ENCODE assay signal across 13 cellular contexts in the genomic region with DNA sequence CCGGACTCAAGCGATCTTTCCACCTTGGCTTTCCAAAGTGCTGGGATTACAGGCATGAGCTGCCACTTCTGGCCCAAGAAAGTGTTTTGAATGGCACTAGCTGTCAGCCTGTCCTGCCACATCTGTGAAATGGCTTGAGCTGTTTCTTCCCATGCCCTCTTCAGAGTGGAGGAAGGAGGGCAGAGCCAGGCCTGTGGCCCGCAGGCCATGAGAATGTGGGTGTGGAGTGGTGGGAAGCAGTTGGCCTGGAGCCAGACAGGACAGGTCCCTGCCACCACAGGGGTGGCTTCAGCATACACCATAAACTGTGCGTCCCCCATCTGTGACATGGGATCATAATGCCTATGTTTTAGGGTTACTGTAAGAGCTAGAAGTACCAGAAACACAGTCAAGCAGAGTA.
"Had no signal": no experiment of that assay in that cellular context is flagged by ENCODE, and none has a peak within 500 bp of the region (broad histone marks: within the 10 kb centered on the region; RNA-seq: fewer than 3 reads in every experiment).

No MANE protein-coding gene starts in this region.

- H3K36me3 ChIP-seq: pancreas, uterus had no signal

- H3K9me3 Mint-ChIP-seq: activated naive CD8-positive, alpha-beta T cell treated with anti-CD3 and anti-CD28 coated beads, Interleukin-2, amount 10 ng/mL, durations not matched to agents 7 days and 5 days; activated T-cell treated with anti-CD3 and anti-CD28 coated beads, Interleukin-2, amount 50 U/mL, for 24 hours; neural crest cell had no signal

- H3K27ac ChIP-seq: esophagus muscularis mucosa, pancreas, uterus, VCaP had no signal

- H3K4me1 ChIP-seq: uterus had no signal

- H3K4me3 Mint-ChIP-seq: neural crest cell had no signal

- H3K27me3 Mint-ChIP-seq: activated naive CD8-positive, alpha-beta T cell treated with anti-CD3 and anti-CD28 coated beads, Interleukin-2, amount 10 ng/mL, durations not matched to agents 7 days and 5 days; activated T-cell treated with anti-CD3 and anti-CD28 coated beads, Interleukin-2, amount 50 U/mL, for 24 hours had no signal

- DNase-seq: activated gamma-delta T cell; activated naive CD8-positive, alpha-beta T cell treated with anti-CD3 and anti-CD28 coated beads, Interleukin-2, amount 10 ng/mL, durations not matched to agents 7 days and 5 days; activated T-cell treated with anti-CD3 and anti-CD28 coated beads, Interleukin-2, amount 50 U/mL, for 24 hours; anterior cingulate cortex; glutamatergic neuron; mesenchymal stem cell; stimulated activated CD4-positive, alpha-beta T cell treated with anti-CD3 and anti-CD28 coated beads, Interleukin-4, amount 100 ng/mL, for 4 hours; uterus had no signal

- H3K27me3 ChIP-seq: dorsolateral prefrontal cortex, esophagus muscularis mucosa, pancreas, uterus had no signal

- ATAC-seq: pancreas had no signal

- H3K9me3 ChIP-seq: esophagus muscularis mucosa, pancreas, uterus had no signal

- H3K4me3 ChIP-seq: dorsolateral prefrontal cortex, esophagus muscularis mucosa, pancreas, uterus had no signal
